In the genomic region with DNA sequence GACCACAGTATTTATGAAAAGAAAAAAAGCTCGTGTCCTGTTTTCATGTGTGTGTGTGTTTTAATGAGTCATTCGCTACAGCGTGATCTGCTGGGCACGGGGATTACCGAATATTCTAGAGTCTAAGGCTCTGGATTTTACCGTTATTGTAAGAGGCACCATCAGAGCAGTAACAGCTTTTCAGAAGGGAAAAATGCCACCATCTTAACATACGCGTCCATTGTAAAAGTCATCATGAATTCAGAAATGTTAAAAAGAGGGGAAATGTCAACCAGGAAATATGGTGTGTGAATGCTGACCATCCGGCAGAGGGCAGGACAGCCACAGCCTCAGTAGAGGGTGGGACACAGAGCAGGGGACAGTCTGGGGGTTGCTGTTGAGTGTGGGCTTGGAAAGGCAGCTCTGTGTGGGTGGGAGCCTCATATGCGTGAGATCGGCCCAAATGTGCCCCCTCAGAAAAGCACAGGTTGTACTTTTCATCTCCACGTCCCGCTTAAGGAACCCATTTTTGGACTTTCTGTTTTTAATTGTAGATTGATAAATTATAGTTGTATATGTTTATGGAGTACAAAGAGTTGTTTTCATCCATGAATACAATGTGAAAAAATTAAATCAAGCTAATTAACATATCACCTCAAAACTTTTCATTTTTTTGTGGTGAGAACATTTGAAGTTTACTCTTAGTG, we compare ENCODE assay signal across 8 cellular contexts.
DNase-seq lines count a peak whose midpoint lies in the region; ATAC-seq, FAIRE-seq and TF ChIP-seq lines count a peak whose summit lies in the region.

No MANE protein-coding gene starts in this region.

- H2AFZ ChIP-seq in OCI-LY3 (ENCODE audit: low read depth, low read length) (peak overlapping the region; percentile 66), neuronal stem cell (ENCODE audit: low read length) (no peak overlapping the region)

- H4K91ac ChIP-seq in neuronal stem cell (ENCODE audit: low read depth, low read length, poor library complexity), result no peak overlapping the region

- H3K27ac ChIP-seq in OCI-LY3 (ENCODE audit: low read length) (no peak overlapping the region), neuronal stem cell (replicated peaks; ENCODE audit: low read length) (no peak overlapping the region), ovary (no peak overlapping the region)

- TF ChIP-seq CTCF in OCI-LY3 (IDR thresholded peaks at IDR 0.05; ENCODE audit: low read depth, low read length) (peak; percentile 79), retinal pigment epithelial cell (conservative IDR thresholded peaks at IDR 0.05; ENCODE audit: low read depth, low read length) (peak; percentile 80), ovary (IDR thresholded peaks at IDR 0.05) (peak in 1 of 3 donors; percentile 47)

- H3K4me2 ChIP-seq in OCI-LY3 (ENCODE audit: low read length) (peak overlapping the region; percentile 81), neuronal stem cell (ENCODE audit: insufficient read depth, low read length, poor library complexity, severe bottlenecking) (no peak overlapping the region)

- H4K20me1 ChIP-seq in OCI-LY3 (ENCODE audit: insufficient read depth, low read length), result no peaks in the 10 kb centered on the region

- intact Hi-C loops in ovary (cut with DNase I), result no loop called here

- no peak overlapping the region for H3K14ac ChIP-seq in neuronal stem cell (ENCODE audit: low read length)

- H3K4me3 ChIP-seq in OCI-LY3 (ENCODE audit: low read length) (peak overlapping the region; percentile 73), retinal pigment epithelial cell (ENCODE audit: low read length) (peak overlapping the region; percentile 22), neuronal stem cell (ENCODE audit: low read length in 2 of 2) (no peak overlapping the region), ovary (no peak overlapping the region)

- TF ChIP-seq POLR2A in GM12891 (IDR thresholded peaks at IDR 0.05; ENCODE audit: low read depth, low read length) (no peak), ovary (IDR thresholded peaks at IDR 0.05) (no peak)

- H2BK120ac ChIP-seq in neuronal stem cell (ENCODE audit: low read depth, low read length), result no peak overlapping the region

- H3K18ac ChIP-seq in neuronal stem cell (ENCODE audit: low read length), result no peak overlapping the region

- ATAC-seq in GM18907 (IDR thresholded peaks at IDR 0.05; ENCODE audit: unreplicated experiment), result no peak

- no peak for TF ChIP-seq EP300 in ovary (IDR thresholded peaks at IDR 0.05)

- no peak for DNase-seq in GM12891 (ENCODE audit: insufficient read length, low spot score)
- peak; percentile 51 for DNase-seq in fibroblast of gingiva (ENCODE audit: low read depth)
- no peak for DNase-seq in retinal pigment epithelial cell (ENCODE audit: low read depth)
- no peak for DNase-seq in neuronal stem cell (ENCODE audit: low spot score)
- DNase-seq in cerebellar nuclear complex (lab: John Stamatoyannopoulos, UW), result no peak
- no peak for DNase-seq in ovary

- no peak overlapping the region for H4K8ac ChIP-seq in neuronal stem cell (ENCODE audit: low read depth, low read length)

- H3K4me1 ChIP-seq in OCI-LY3 (ENCODE audit: low read length), result peaks cover 8% of the 10 kb centered on the region; the same call in 1 of the 2 replicates
- no peaks in the 10 kb centered on the region for H3K4me1 ChIP-seq in neuronal stem cell (ENCODE audit: control insufficient read depth in 2 of 2, insufficient read depth in 1 of 2, low read depth in 1 of 2, low read length in 2 of 2)
- no peaks in the 10 kb centered on the region for H3K4me1 ChIP-seq in ovary (ENCODE audit: insufficient read depth)

- H2BK12ac ChIP-seq in neuronal stem cell (ENCODE audit: low read length), result no peak overlapping the region

- no peak overlapping the region for H3K4ac ChIP-seq in neuronal stem cell (ENCODE audit: low read length)

- H3K9me3 ChIP-seq in OCI-LY3 (ENCODE audit: insufficient read depth, low read length), result no peaks in the 10 kb centered on the region
- H3K9me3 ChIP-seq in neuronal stem cell (replicated peaks in 1 of 2; ENCODE audit: control insufficient read depth in 2 of 2, insufficient read depth in 1 of 2, low read depth in 1 of 2, low read length in 2 of 2), result no peaks in the 10 kb centered on the region
- no peaks in the 10 kb centered on the region for H3K9me3 ChIP-seq in ovary

- H3K27me3 ChIP-seq in OCI-LY3 (ENCODE audit: low read depth, low read length) (peaks cover 3% of the 10 kb centered on the region), neuronal stem cell (ENCODE audit: control insufficient read depth in 3 of 3, insufficient read depth in 3 of 3, low read depth in 1 of 3, low read length in 3 of 3) (peaks cover 0 to 2% (median 0%) of the 10 kb centered on the region in 3 experiments), ovary (no peaks in the 10 kb centered on the region)

- no peaks in the 10 kb centered on the region for H3K79me2 ChIP-seq in OCI-LY3 (ENCODE audit: low read length)

- H3K36me3 ChIP-seq in OCI-LY3 (replicated peaks; ENCODE audit: low read depth, low read length) (no peaks in the 10 kb centered on the region), neuronal stem cell (replicated peaks in 1 of 2; ENCODE audit: control insufficient read depth in 2 of 2, insufficient read depth in 2 of 2, low read length in 2 of 2) (no peaks in the 10 kb centered on the region), ovary (no peaks in the 10 kb centered on the region)

- no peak overlapping the region for H2BK15ac ChIP-seq in neuronal stem cell (ENCODE audit: low read length)

- H2AK5ac ChIP-seq in neuronal stem cell (ENCODE audit: low read depth, low read length), result no peak overlapping the region

- H3K9ac ChIP-seq in OCI-LY3 (ENCODE audit: low read length), result peak overlapping the region; percentile 54
- H3K9ac ChIP-seq in neuronal stem cell (ENCODE audit: low read depth, low read length, poor library complexity), result no peak overlapping the region

- H3K79me1 ChIP-seq in neuronal stem cell (ENCODE audit: low read depth, low read length), result no peaks in the 10 kb centered on the region

- no peak overlapping the region for H3K23ac ChIP-seq in neuronal stem cell (ENCODE audit: low read depth, low read length, poor library complexity)

- no CpG with 5 or more reads among the region's 13 CpGs for WGBS in neuronal stem cell (ENCODE audit: extremely low coverage in 2 of 2, insufficient read length in 2 of 2, insufficient replicate concordance in 1 of 2), 2 donors
- 54 to 61% (median 57%) methylated on average over 13 of the region's 13 CpGs for WGBS in ovary, 3 donors

- FAIRE-seq in GM12891 (lab: Jason Lieb, UNC), result peak; percentile 56

- H2BK5ac ChIP-seq in neuronal stem cell (ENCODE audit: low read length), result no peak overlapping the region

TF ChIP-seq in GM12891, 5 proteins besides CTCF, POLR2A, EP300 and RAD21:
- TF ChIP-seq POU2F2 (IDR thresholded peaks at IDR 0.05; ENCODE audit: low read depth, low read length), result no peak
- TF ChIP-seq PAX5 (IDR thresholded peaks at IDR 0.05; ENCODE audit: insufficient read depth, low read length, severe bottlenecking), result no peak
- no peak for TF ChIP-seq TAF1 (IDR thresholded peaks at IDR 0.05; ENCODE audit: low read depth, low read length)
- TF ChIP-seq SPI1 (IDR thresholded peaks at IDR 0.05; ENCODE audit: low read depth, low read length), result no peak
- TF ChIP-seq POLR2AphosphoS5 (IDR thresholded peaks at IDR 0.05; ENCODE audit: low read depth, low read length), result no peak

Comparison
In these comparisons a context has a peak if more than half of its experiments do, and no peak if none do; other contexts are left out.
1. H3K4me3 ChIP-seq: peak in OCI-LY3 (single experiment) and retinal pigment epithelial cell (single experiment); none in neuronal stem cell (0 of 2) and ovary (single experiment).